Comparison of ENCODE assay signal across 20 cellular contexts in genomic region chr21:25956993-25957714, GRCh38.
DNase-seq lines count a peak whose midpoint lies in the region.
"Had no signal": no experiment of that assay in that cellular context is flagged by ENCODE, and none has a peak within 500 bp of the region (broad histone marks: within the 10 kb centered on the region; RNA-seq: fewer than 3 reads in every experiment).

No MANE protein-coding gene starts in this region.

- peak overlapping the region; percentile 38 for H3K4me2 ChIP-seq in skeletal muscle satellite cell (ENCODE audit: low read length)
- H3K4me2 ChIP-seq: neural progenitor cell had no signal

- intact Hi-C loops in activated CD4-positive, alpha-beta T cell treated with anti-CD3 and anti-CD28 coated beads, Interleukin-2, amount 10 ng/mL, durations not matched to agents 24 days and 14 days (cut with micrococcal nuclease) = no loop called here

- H3K27ac Mint-ChIP-seq in activated CD4-positive, alpha-beta T cell treated with anti-CD3 and anti-CD28 coated beads, Interleukin-2, amount 10 ng/mL, durations not matched to agents 24 days and 14 days = no peak overlapping the region
- H3K27ac Mint-ChIP-seq: activated CD4-positive, alpha-beta memory T cell treated with anti-CD3 and anti-CD28 coated beads for 36 hours; neural progenitor cell; T-helper 1 cell treated with Interleukin-12 subunit alpha and Interleukin-12 subunit beta and Interleukin-4 antibody, amounts not matched to agents 30 μg/mL and 1 μg/mL, for 36 hours had no signal

- H3K27me3 ChIP-seq in adipocyte (replicated peaks; ENCODE audit: control insufficient read depth, insufficient read depth, low read length) = no peaks in the 10 kb centered on the region
- H3K27me3 ChIP-seq in skeletal muscle satellite cell (ENCODE audit: control insufficient read depth, insufficient read depth, low read length) = no peaks in the 10 kb centered on the region
- H3K27me3 ChIP-seq: heart right ventricle, neural progenitor cell, vagina had no signal

- H3K27me3 Mint-ChIP-seq in activated CD4-positive, alpha-beta T cell treated with anti-CD3 and anti-CD28 coated beads, Interleukin-2, amount 10 ng/mL, durations not matched to agents 24 days and 14 days = no peaks in the 10 kb centered on the region
- H3K27me3 Mint-ChIP-seq: activated CD4-positive, alpha-beta memory T cell treated with anti-CD3 and anti-CD28 coated beads for 36 hours had no signal

- H3K9ac ChIP-seq in adipocyte (ENCODE audit: low read length) (peak overlapping the region; percentile 57), skeletal muscle satellite cell (ENCODE audit: low read depth, low read length) (peak overlapping the region; percentile 19)
- H3K9ac ChIP-seq: neural progenitor cell had no signal

- peaks cover 43% of the 10 kb centered on the region for H3K4me1 ChIP-seq in adipocyte (ENCODE audit: control insufficient read depth, insufficient read depth, low read length)
- H3K4me1 ChIP-seq in skeletal muscle satellite cell (ENCODE audit: control insufficient read depth, insufficient read depth, low read length) = peaks cover 44% of the 10 kb centered on the region

- H3K9me3 ChIP-seq in adipocyte (ENCODE audit: control insufficient read depth, low read length) (no peaks in the 10 kb centered on the region), skeletal muscle satellite cell (replicated peaks; ENCODE audit: low read length) (no peaks in the 10 kb centered on the region)
- H3K9me3 ChIP-seq: heart right ventricle, vagina had no signal

- peak; percentile 5 for DNase-seq in activated CD4-positive, alpha-beta T cell treated with anti-CD3 and anti-CD28 coated beads, Interleukin-2, amount 10 ng/mL, durations not matched to agents 24 days and 14 days
- no peak for DNase-seq in activated CD4-positive, alpha-beta T cell treated with anti-CD3 and anti-CD28 coated beads for 1 hour
- DNase-seq in adipocyte (ENCODE audit: low read depth) (peak; percentile 86), fibroblast of peridontal ligament (ENCODE audit: extremely low read depth) (peak; percentile 89), activated T-cell treated with anti-CD3 and anti-CD28 coated beads for 4 hours (no peak), AML-193 (lab: John Stamatoyannopoulos, UW) (no peak), activated gamma-delta T cell (lab: John Stamatoyannopoulos, UW) (no peak)
- DNase-seq: ACHN; activated CD4-positive, alpha-beta memory T cell treated with anti-CD3 and anti-CD28 coated beads for 36 hours; activated naive CD4-positive, alpha-beta T cell treated with Interleukin-2 at 50 U/mL for 16 hours; cortex of kidney; DMS79; heart right ventricle; NCI-H187 treated with DMSO at 0.1 percent for 48 hours; stimulated activated CD8-positive, alpha-beta memory T cell treated with anti-CD3 and anti-CD28 coated beads, Interleukin-4, amount 100 ng/mL, for 48 hours had no signal

- H3K9me3 Mint-ChIP-seq in activated CD4-positive, alpha-beta T cell treated with anti-CD3 and anti-CD28 coated beads, Interleukin-2, amount 10 ng/mL, durations not matched to agents 24 days and 14 days = no peaks in the 10 kb centered on the region
- H3K9me3 Mint-ChIP-seq: activated CD4-positive, alpha-beta memory T cell treated with anti-CD3 and anti-CD28 coated beads for 36 hours; neural progenitor cell; T-helper 1 cell treated with Interleukin-12 subunit alpha and Interleukin-12 subunit beta and Interleukin-4 antibody, amounts not matched to agents 30 μg/mL and 1 μg/mL, for 36 hours had no signal

- no peaks in the 10 kb centered on the region for H3K4me1 Mint-ChIP-seq in activated CD4-positive, alpha-beta T cell treated with anti-CD3 and anti-CD28 coated beads, Interleukin-2, amount 10 ng/mL, durations not matched to agents 24 days and 14 days

- H3K4me3 ChIP-seq in adipocyte (ENCODE audit: low read length) = peak overlapping the region; percentile 44
- H3K4me3 ChIP-seq in skeletal muscle satellite cell (ENCODE audit: low read length) = no peak overlapping the region
- H3K4me3 ChIP-seq: heart right ventricle, K562, neural progenitor cell, vagina had no signal

- no peak overlapping the region for H3K4me3 Mint-ChIP-seq in activated CD4-positive, alpha-beta T cell treated with anti-CD3 and anti-CD28 coated beads, Interleukin-2, amount 10 ng/mL, durations not matched to agents 24 days and 14 days
- H3K4me3 Mint-ChIP-seq: activated CD4-positive, alpha-beta memory T cell treated with anti-CD3 and anti-CD28 coated beads for 36 hours; neural progenitor cell; T-helper 1 cell treated with Interleukin-12 subunit alpha and Interleukin-12 subunit beta and Interleukin-4 antibody, amounts not matched to agents 30 μg/mL and 1 μg/mL, for 36 hours had no signal

- peaks cover 4% of the 10 kb centered on the region for H3K36me3 Mint-ChIP-seq in activated CD4-positive, alpha-beta T cell treated with anti-CD3 and anti-CD28 coated beads, Interleukin-2, amount 10 ng/mL, durations not matched to agents 24 days and 14 days (ENCODE audit: low read depth)

- H3K36me3 ChIP-seq in adipocyte (ENCODE audit: control insufficient read depth, insufficient read depth, low read length, severe bottlenecking) = peaks cover 7% of the 10 kb centered on the region
- H3K36me3 ChIP-seq in skeletal muscle satellite cell (ENCODE audit: insufficient read depth, low read length) = peaks cover 10% of the 10 kb centered on the region
- H3K36me3 ChIP-seq: vagina had no signal

Comparison
In these comparisons a context has a peak if more than half of its experiments do, and no peak if none do; other contexts are left out.
1. DNase-seq: peak in activated CD4-positive, alpha-beta T cell treated with anti-CD3 and anti-CD28 coated beads, Interleukin-2, amount 10 ng/mL, durations not matched to agents 24 days and 14 days (single experiment), adipocyte (single experiment) and fibroblast of peridontal ligament (single experiment); none in activated CD4-positive, alpha-beta T cell treated with anti-CD3 and anti-CD28 coated beads for 1 hour (single experiment), activated T-cell treated with anti-CD3 and anti-CD28 coated beads for 4 hours (single experiment), AML-193 (0 of 2) and activated gamma-delta T cell (single experiment).